In genomic region chr4:26884486-26884988, GRCh38 we compare ENCODE assay signal across 10 cellular contexts. TPM values are rescaled to one million over a fixed set of nuclear protein-coding genes. Genes with fewer than 3 reads are reported as not detected.
DNase-seq lines count a peak whose midpoint lies in the region; ATAC-seq and TF ChIP-seq lines count a peak whose summit lies in the region.
"Had no signal": no experiment of that assay in that cellular context is flagged by ENCODE, and none has a peak within 500 bp of the region (broad histone marks: within the 10 kb centered on the region; RNA-seq: fewer than 3 reads in every experiment).

No MANE protein-coding gene starts in this region.

- H3K27ac Mint-ChIP-seq in activated T-cell treated with anti-CD3 and anti-CD28 coated beads, Interleukin-2, amount 50 U/mL, for 72 hours: peak overlapping the region; percentile 99
- H3K27ac Mint-ChIP-seq in T-helper 2 cell treated with Interferon-gamma antibody and Interleukin-4, amounts not matched to agents 5 μg/mL and 100 μg/mL, for 36 hours: peak overlapping the region; percentile 95
- H3K27ac Mint-ChIP-seq in GM23338: no peak overlapping the region
- H3K27ac Mint-ChIP-seq: nephron progenitor cell had no signal

- intact Hi-C loops in transverse colon (cut with DNase I; ENCODE audit: low total_unique reads): no loop called here

- peaks cover 0 to 5% of the 10 kb centered on the region in 2 donors for H3K36me3 Mint-ChIP-seq in activated T-cell treated with anti-CD3 and anti-CD28 coated beads, Interleukin-2, amount 50 U/mL, for 72 hours (ENCODE audit: insufficient read depth in 2 of 2)
- peaks cover 9% of the 10 kb centered on the region for H3K36me3 Mint-ChIP-seq in T-helper 2 cell treated with Interferon-gamma antibody and Interleukin-4, amounts not matched to agents 5 μg/mL and 100 μg/mL, for 36 hours (ENCODE audit: low read depth)
- no peaks in the 10 kb centered on the region; the same call in 2 of the 3 replicates for H3K36me3 Mint-ChIP-seq in GM23338 (ENCODE audit: low read depth)

- no peak for TF ChIP-seq EP300 in transverse colon (IDR thresholded peaks at IDR 0.05; ENCODE audit: low read depth)

- WGBS in transverse colon (ENCODE audit: low coverage in 1 of 2), 2 donors: 70 to 81% methylated on average over 4 to 5 of the region's 5 CpGs
- 86% methylated on average over 5 of the region's 5 CpGs for WGBS in mesenchymal stem cell

- peaks cover 68% of the 10 kb centered on the region for H3K4me1 Mint-ChIP-seq in activated T-cell treated with anti-CD3 and anti-CD28 coated beads, Interleukin-2, amount 50 U/mL, for 72 hours (ENCODE audit: low read depth)
- H3K4me1 Mint-ChIP-seq in T-helper 2 cell treated with Interferon-gamma antibody and Interleukin-4, amounts not matched to agents 5 μg/mL and 100 μg/mL, for 36 hours (ENCODE audit: low read depth): peaks cover 69% of the 10 kb centered on the region
- no peaks in the 10 kb centered on the region; the same call in 2 of the 3 replicates for H3K4me1 Mint-ChIP-seq in GM23338
- H3K4me1 Mint-ChIP-seq: nephron progenitor cell had no signal

- H2AFZ ChIP-seq in GM23338: no peak overlapping the region
- no peak overlapping the region for H2AFZ ChIP-seq in mesenchymal stem cell (ENCODE audit: low read depth, low read length)

- no peaks in the 10 kb centered on the region for H3K9me2 ChIP-seq in GM23338 (ENCODE audit: insufficient read depth)

- peak; percentile 11 to 24 for DNase-seq in activated T-cell treated with anti-CD3 and anti-CD28 coated beads, Interleukin-2, amount 50 U/mL, for 72 hours
- no peak for DNase-seq in activated T-cell treated with anti-CD3 and anti-CD28 coated beads for 4 hours
- no peak for DNase-seq in T-helper 2 cell treated with Interferon-gamma antibody and Interleukin-4, amounts not matched to agents 5 μg/mL and 100 μg/mL, for 36 hours (ENCODE audit: low spot score)
- DNase-seq in transverse colon: no peak
- DNase-seq in GM23338 (ENCODE audit: low spot score): no peak
- no peak for DNase-seq in foreskin melanocyte
- DNase-seq in mesenchymal stem cell: no peak
- DNase-seq: nephron progenitor cell, WERI-Rb-1 had no signal

- ATAC-seq in activated T-cell treated with anti-CD3 and anti-CD28 coated beads, Interleukin-2, amount 50 U/mL, for 72 hours (replicated peaks in 1 of 2): peak; percentile 84 to 89
- ATAC-seq in HG02884 (IDR thresholded peaks at IDR 0.05; ENCODE audit: unreplicated experiment) (peak; percentile 62), GM23338 (no peak)

- H3K4me3 ChIP-seq in transverse colon (no peak overlapping the region), GM23338 (no peak overlapping the region), mesenchymal stem cell (ENCODE audit: insufficient read depth in 1 of 2, low read depth in 1 of 2, low read length in 2 of 2) (no peak overlapping the region)

- peaks cover 64% of the 10 kb centered on the region for H3K79me2 ChIP-seq in GM23338 (replicated peaks; ENCODE audit: insufficient read depth)

- H3K4ac ChIP-seq in mesenchymal stem cell (ENCODE audit: low read depth in 1 of 2, low read length in 2 of 2): no peak overlapping the region

- no peak overlapping the region for H4K91ac ChIP-seq in mesenchymal stem cell (ENCODE audit: low read length)

- H3K4me1 ChIP-seq in transverse colon (peaks cover 0 to 33% (median 7%) of the 10 kb centered on the region in 4 donors), GM23338 (ENCODE audit: insufficient read depth) (no peaks in the 10 kb centered on the region; the same call in 1 of the 2 replicates), mesenchymal stem cell (ENCODE audit: control insufficient read depth, insufficient read depth, low read depth, low read length) (no peaks in the 10 kb centered on the region)

- H3K18ac ChIP-seq in mesenchymal stem cell (ENCODE audit: low read depth in 1 of 2, low read length in 2 of 2): no peak overlapping the region

- H3K23ac ChIP-seq in mesenchymal stem cell (ENCODE audit: low read length in 2 of 2): no peak overlapping the region

- H3K79me1 ChIP-seq in mesenchymal stem cell (replicated peaks; ENCODE audit: low read length, poor library complexity, severe bottlenecking): peaks cover 31% of the 10 kb centered on the region

- H3K9me3 ChIP-seq in transverse colon (no peaks in the 10 kb centered on the region), mesenchymal stem cell (ENCODE audit: control insufficient read depth, low read length) (no peaks in the 10 kb centered on the region)

- H3K4me3 Mint-ChIP-seq in activated T-cell treated with anti-CD3 and anti-CD28 coated beads, Interleukin-2, amount 50 U/mL, for 72 hours: peak overlapping the region; percentile 82 to 93
- peak overlapping the region; percentile 82 for H3K4me3 Mint-ChIP-seq in T-helper 2 cell treated with Interferon-gamma antibody and Interleukin-4, amounts not matched to agents 5 μg/mL and 100 μg/mL, for 36 hours
- no peak overlapping the region for H3K4me3 Mint-ChIP-seq in GM23338
- H3K4me3 Mint-ChIP-seq: nephron progenitor cell had no signal

- H2BK12ac ChIP-seq in mesenchymal stem cell (ENCODE audit: low read length in 2 of 2): no peak overlapping the region

- H3K27me3 ChIP-seq in transverse colon: no peaks in the 10 kb centered on the region
- no peaks in the 10 kb centered on the region for H3K27me3 ChIP-seq in GM23338 (ENCODE audit: insufficient read depth)
- no peaks in the 10 kb centered on the region for H3K27me3 ChIP-seq in mesenchymal stem cell (ENCODE audit: control insufficient read depth in 1 of 2, insufficient read depth in 1 of 2, low read length in 2 of 2)

- no peak for TF ChIP-seq CTCF in transverse colon (IDR thresholded peaks at IDR 0.05)
- no peak for TF ChIP-seq CTCF in GM23338 (conservative IDR thresholded peaks at IDR 0.05; ENCODE audit: low read depth in 2 of 2)

- peak; percentile 18 for TF ChIP-seq POLR2A in transverse colon (IDR thresholded peaks at IDR 0.05)

- no peak overlapping the region for H4K8ac ChIP-seq in mesenchymal stem cell (ENCODE audit: low read length)

- no peak overlapping the region for H2AK5ac ChIP-seq in mesenchymal stem cell (ENCODE audit: low read length, severe bottlenecking)

- H4K20me1 ChIP-seq in GM23338 (replicated peaks; ENCODE audit: insufficient read depth): peaks cover 3% of the 10 kb centered on the region; the same call in 1 of the 2 replicates

- no peak overlapping the region for H2BK120ac ChIP-seq in mesenchymal stem cell (ENCODE audit: low read depth, low read length)

- no peaks in the 10 kb centered on the region for H3F3A ChIP-seq in GM23338 (replicated peaks; ENCODE audit: low read depth)

- H2BK15ac ChIP-seq in mesenchymal stem cell (ENCODE audit: low read depth, poor library complexity, severe bottlenecking): no peak overlapping the region

- in situ Hi-C loops in transverse colon (cut with MboI; ENCODE audit: low pct_ligation_motif_present in 1 of 4, low pct_unique_long_range_greater_than_20kb in 1 of 4, low sequenced_read_pairs in 3 of 4): no loop called here

- H3K9ac ChIP-seq in mesenchymal stem cell (ENCODE audit: low read length): no peak overlapping the region

- H3K27ac ChIP-seq in transverse colon (peak overlapping the region; percentile 3 to 63 (median 34)), GM23338 (ENCODE audit: low read depth) (no peak overlapping the region), mesenchymal stem cell (ENCODE audit: low read length, poor library complexity, severe bottlenecking) (no peak overlapping the region)
- H3K27ac ChIP-seq: WERI-Rb-1 had no signal

- no peaks in the 10 kb centered on the region for H3K9me3 Mint-ChIP-seq in activated T-cell treated with anti-CD3 and anti-CD28 coated beads, Interleukin-2, amount 50 U/mL, for 72 hours
- no peaks in the 10 kb centered on the region for H3K9me3 Mint-ChIP-seq in T-helper 2 cell treated with Interferon-gamma antibody and Interleukin-4, amounts not matched to agents 5 μg/mL and 100 μg/mL, for 36 hours
- no peaks in the 10 kb centered on the region for H3K9me3 Mint-ChIP-seq in GM23338

- no peak overlapping the region for H3K14ac ChIP-seq in mesenchymal stem cell (ENCODE audit: low read length in 2 of 2)

- no peak overlapping the region for H2BK5ac ChIP-seq in mesenchymal stem cell (ENCODE audit: low read depth, low read length, poor library complexity, severe bottlenecking)

- H3K4me2 ChIP-seq in GM23338: no peak overlapping the region
- no peak overlapping the region for H3K4me2 ChIP-seq in mesenchymal stem cell (ENCODE audit: low read length, poor library complexity, severe bottlenecking)

- no peaks in the 10 kb centered on the region for H3K36me3 ChIP-seq in transverse colon
- H3K36me3 ChIP-seq in GM23338 (ENCODE audit: insufficient read depth): no peaks in the 10 kb centered on the region
- H3K36me3 ChIP-seq in mesenchymal stem cell (ENCODE audit: control insufficient read depth in 1 of 2, insufficient read depth in 2 of 2, low read depth in 1 of 2, low read length in 2 of 2): no peaks in the 10 kb centered on the region
- H3K36me3 ChIP-seq: WERI-Rb-1 had no signal

- H3K27me3 Mint-ChIP-seq in activated T-cell treated with anti-CD3 and anti-CD28 coated beads, Interleukin-2, amount 50 U/mL, for 72 hours (ENCODE audit: low read depth): no peaks in the 10 kb centered on the region
- no peaks in the 10 kb centered on the region for H3K27me3 Mint-ChIP-seq in T-helper 2 cell treated with Interferon-gamma antibody and Interleukin-4, amounts not matched to agents 5 μg/mL and 100 μg/mL, for 36 hours (ENCODE audit: low read depth)
- no peaks in the 10 kb centered on the region for H3K27me3 Mint-ChIP-seq in GM23338 (ENCODE audit: insufficient read depth, low read depth, poor library complexity)

TF ChIP-seq in GM23338, 12 proteins besides CTCF, POLR2A, EP300 and RAD21 (continues in another document):
- TF ChIP-seq STAT1 (IDR thresholded peaks at IDR 0.05; ENCODE audit: unreplicated experiment) (no peak), EZH2phosphoT487 (IDR thresholded peaks at IDR 0.05; ENCODE audit: unreplicated experiment) (no peak), ZNF114 (CRISPR knock-in tag; IDR thresholded peaks at IDR 0.05) (no peak), JUNB (IDR thresholded peaks at IDR 0.05; ENCODE audit: unreplicated experiment) (no peak), EZH2 (IDR thresholded peaks at IDR 0.05; ENCODE audit: low read depth, unreplicated experiment) (no peak), NANOG (IDR thresholded peaks at IDR 0.05; ENCODE audit: borderline replicate concordance) (no peak)

RNA-seq across cellular contexts. Expression of gene STIM2, which starts 23.9 kb away (rescaled TPM):
- 10 to 100 TPM; 39.6 to 47.0 TPM for total RNA-seq in activated T-cell treated with anti-CD3 and anti-CD28 coated beads, Interleukin-2, amount 50 U/mL, for 72 hours
- total RNA-seq in transverse colon: 10 to 100 TPM; 17.2 to 71.4 (median 20.7) TPM
- 13.1 and 15.1 TPM in 2 replicates for total RNA-seq in GM23338 (2014; rRNA removed; shearing (Covaris generic))
- 17.4 and 17.8 TPM in 2 replicates for polyA plus RNA-seq in GM23338 (2016; fragmentation: Nextera tagmentation; extraction: Ambion mirVana)
- polyA plus RNA-seq in mesenchymal stem cell (2013, experiment 1 of 2): 22.3 TPM
- 20.4 TPM for polyA plus RNA-seq in mesenchymal stem cell (2013, experiment 2 of 2)

Comparison
In these comparisons a context has a peak if more than half of its experiments do, and no peak if none do; other contexts are left out.
1. DNase-seq: peak in activated T-cell treated with anti-CD3 and anti-CD28 coated beads, Interleukin-2, amount 50 U/mL, for 72 hours (2 of 2); none in activated T-cell treated with anti-CD3 and anti-CD28 coated beads for 4 hours (single experiment), T-helper 2 cell treated with Interferon-gamma antibody and Interleukin-4, amounts not matched to agents 5 μg/mL and 100 μg/mL, for 36 hours (single experiment), transverse colon (single experiment), GM23338 (single experiment), foreskin melanocyte (single experiment) and mesenchymal stem cell (single experiment).
2. H3K27ac ChIP-seq: peak in transverse colon (4 of 4); none in GM23338 (single experiment) and mesenchymal stem cell (single experiment).